16 cellular contexts compared by ENCODE assay signal in genomic region chr22:18082467-18082866, GRCh38.
"Had no signal": no experiment of that assay in that cellular context is flagged by ENCODE, and none has a peak within 500 bp of the region (broad histone marks: within the 10 kb centered on the region; RNA-seq: fewer than 3 reads in every experiment).

No MANE protein-coding gene starts in this region.

- H3K9me3 Mint-ChIP-seq: natural killer cell treated with Interleukin-12 subunit alpha and Interleukin-12 subunit beta and Interleukin-15 and Interleukin-18, amount 100 ng/mL, for 72 hours had no signal

- H3K4me3 ChIP-seq: body of pancreas, gastroesophageal sphincter, heart left ventricle, pancreas, uterus had no signal

- H3K36me3 ChIP-seq: uterus had no signal

- H3K27me3 ChIP-seq: body of pancreas, gastroesophageal sphincter, heart left ventricle, pancreas, transverse colon, uterus had no signal

- DNase-seq: activated CD4-positive, alpha-beta T cell treated with anti-CD3 and anti-CD28 coated beads for 1 hour; activated CD4-positive, alpha-beta T cell treated with anti-CD3 and anti-CD28 coated beads, Interleukin-2, amount 50 U/mL, for 4 hours; anterior cingulate cortex; body of pancreas; heart left ventricle; left ventricle myocardium superior; pancreas; right cardiac atrium; stimulated activated CD4-positive, alpha-beta T cell treated with anti-CD3 and anti-CD28 coated beads, Interleukin-12 subunit alpha, Interleukin-12 subunit beta, amount 100 ng/mL, for 4 hours; stimulated activated CD4-positive, alpha-beta T cell treated with anti-CD3 and anti-CD28 coated beads, Interleukin-4, amount 100 ng/mL, for 4 hours; T-helper 1 cell; T-helper 9 cell; transverse colon; uterus had no signal

- H3K4me3 Mint-ChIP-seq: natural killer cell treated with Interleukin-12 subunit alpha and Interleukin-12 subunit beta and Interleukin-15 and Interleukin-18, amount 100 ng/mL, for 72 hours had no signal

- ATAC-seq: body of pancreas; gastroesophageal sphincter; heart left ventricle; left ventricle myocardium superior; natural killer cell treated with Interleukin-12 subunit alpha and Interleukin-12 subunit beta and Interleukin-15 and Interleukin-18, amount 100 ng/mL, for 72 hours; pancreas; right cardiac atrium had no signal

- H3K9me3 ChIP-seq: body of pancreas, gastroesophageal sphincter, heart left ventricle, pancreas, transverse colon, uterus had no signal

- H3K27me3 Mint-ChIP-seq: natural killer cell treated with Interleukin-12 subunit alpha and Interleukin-12 subunit beta and Interleukin-15 and Interleukin-18, amount 100 ng/mL, for 72 hours had no signal
